10 cellular contexts compared by ENCODE assay signal in genomic region chr1:20552728-20553571, GRCh38. TPM values are rescaled to one million over a fixed set of nuclear protein-coding genes. Genes with fewer than 3 reads are reported as not detected.
A peak's percentile ranks its signal among the peaks of the same experiment; 100 is the strongest.
DNase-seq lines count a peak whose midpoint lies in the region; ATAC-seq and TF ChIP-seq lines count a peak whose summit lies in the region.
"Had no signal": no experiment of that assay in that cellular context is flagged by ENCODE, and none has a peak within 500 bp of the region (broad histone marks: within the 10 kb centered on the region; RNA-seq: fewer than 3 reads in every experiment).

No MANE protein-coding gene starts in this region.

- ATAC-seq in left ventricle myocardium superior (peak; percentile 40), sciatic nerve (peak; percentile 9), GM19351 (IDR thresholded peaks at IDR 0.05; ENCODE audit: unreplicated experiment) (no peak), body of pancreas (no peak), GM18498 (IDR thresholded peaks at IDR 0.05; ENCODE audit: unreplicated experiment) (no peak)

- no peak overlapping the region for H3K4me3 Mint-ChIP-seq in HFFc6
- H3K4me3 Mint-ChIP-seq: activated naive CD8-positive, alpha-beta T cell had no signal

- H3K27me3 Mint-ChIP-seq in HFFc6 (ENCODE audit: insufficient read depth) = peaks cover 49% of the 10 kb centered on the region

- H3K4me1 ChIP-seq in body of pancreas = peaks cover 21% of the 10 kb centered on the region

- H3K27ac ChIP-seq in WERI-Rb-1 (no peak overlapping the region), body of pancreas (no peak overlapping the region)

- H3K4me3 ChIP-seq in H7 (ENCODE audit: insufficient read depth, low read depth, low read length) (peak overlapping the region; percentile 60), WERI-Rb-1 (ENCODE audit: low read depth, low read length) (peak overlapping the region; percentile 53), body of pancreas (no peak overlapping the region)

- no peaks in the 10 kb centered on the region for H3K4me1 Mint-ChIP-seq in HFFc6 (ENCODE audit: low read depth)

- WGBS in body of pancreas, 2 donors = 2 to 4% methylated on average over 20 to 99 of the region's 99 CpGs

- TF ChIP-seq POLR2A in body of pancreas (IDR thresholded peaks at IDR 0.05) = no peak

- H3K9me3 ChIP-seq in WERI-Rb-1 (ENCODE audit: severe bottlenecking) (no peaks in the 10 kb centered on the region), body of pancreas (no peaks in the 10 kb centered on the region)

- TF ChIP-seq CTCF in WERI-Rb-1 (IDR thresholded peaks at IDR 0.05; ENCODE audit: low read depth, low read length) (peak; percentile 11; the same call in 1 of the 2 replicates), HFFc6 (IDR thresholded peaks at IDR 0.05) (no peak), body of pancreas (IDR thresholded peaks at IDR 0.05) (no peak)

- intact Hi-C loops in left ventricle myocardium superior (cut with micrococcal nuclease) (no loop called here), sciatic nerve (cut with DNase I) (no loop called here), body of pancreas (cut with DNase I) (no loop called here)

- no peak overlapping the region for H3K27ac Mint-ChIP-seq in HFFc6
- H3K27ac Mint-ChIP-seq: activated naive CD8-positive, alpha-beta T cell had no signal

- no peaks in the 10 kb centered on the region for H3K36me3 ChIP-seq in H7 (replicated peaks; ENCODE audit: control insufficient read depth, insufficient read depth, low read length)
- no peaks in the 10 kb centered on the region for H3K36me3 ChIP-seq in WERI-Rb-1
- H3K36me3 ChIP-seq in body of pancreas (replicated peaks in 1 of 2; ENCODE audit: insufficient read depth in 1 of 2, low read depth in 2 of 2) = no peaks in the 10 kb centered on the region

- H3K36me3 Mint-ChIP-seq in HFFc6 (ENCODE audit: low read depth) = no peaks in the 10 kb centered on the region
- H3K36me3 Mint-ChIP-seq: activated naive CD8-positive, alpha-beta T cell had no signal

- H3K27me3 ChIP-seq in H7 (ENCODE audit: control insufficient read depth, insufficient read depth, low read length) (peaks cover 55% of the 10 kb centered on the region), WERI-Rb-1 (ENCODE audit: insufficient read depth, low read depth, severe bottlenecking) (peaks cover 7% of the 10 kb centered on the region), body of pancreas (peaks cover 0 to 12% of the 10 kb centered on the region in 2 donors)

- peak; percentile 87 for DNase-seq in H7
- peak; percentile 37 for DNase-seq in WERI-Rb-1
- peak; percentile 61 for DNase-seq in left ventricle myocardium superior
- DNase-seq in sciatic nerve (ENCODE audit: low spot score) = no peak
- no peak for DNase-seq in HFFc6
- no peak for DNase-seq in body of pancreas
- DNase-seq: NCI-H446 had no signal

- no peaks in the 10 kb centered on the region for H3K9me3 Mint-ChIP-seq in HFFc6

RNA-seq across cellular contexts. Expression of gene FAM43B, which starts 0.6 kb away (rescaled TPM):
- total RNA-seq in H7 (2014; rRNA removed; shearing (Covaris generic)) = 4.1 and 6.1 TPM in 2 replicates
- total RNA-seq in left ventricle myocardium superior = 2.5 TPM
- 0.18 TPM for total RNA-seq in sciatic nerve
- under 1 TPM in 1 of 6 experiments, not detected in 5; 0.07 TPM for total RNA-seq in HFFc6 (2021; fragmentation: NEBNext Ultra II Directional; extraction: Animal tissue kit (Norgen Biotek cat#: 25700))
- 1 to 10 TPM in 1 of 2 donors, under 1 TPM in 1; 0.26 to 3.6 TPM for total RNA-seq in body of pancreas

RNA-seq across cellular contexts. Expression of gene CDA, which starts 35.9 kb away (rescaled TPM):
- total RNA-seq in H7 (2014; rRNA removed; shearing (Covaris generic)) = 37.1 and 39.4 TPM in 2 replicates
- total RNA-seq in left ventricle myocardium superior (2.9 TPM), sciatic nerve (4.3 TPM), body of pancreas (not detected)
- total RNA-seq in HFFc6 (2021; fragmentation: NEBNext Ultra II Directional; extraction: Animal tissue kit (Norgen Biotek cat#: 25700)) = 10 to 100 TPM in 4 of 6 experiments, 1 to 10 TPM in 2; 6.7 to 15.4 (median 13.3) TPM

RNA-seq across cellular contexts. Expression of gene MUL1, which starts 45.0 kb away (rescaled TPM):
- total RNA-seq in H7 (2014; rRNA removed; shearing (Covaris generic)) = 30.8 and 32.6 TPM in 2 replicates
- 45.0 TPM for total RNA-seq in left ventricle myocardium superior
- 20.6 TPM for total RNA-seq in sciatic nerve
- total RNA-seq in HFFc6 (2021; fragmentation: NEBNext Ultra II Directional; extraction: Animal tissue kit (Norgen Biotek cat#: 25700)) = 10 to 100 TPM; 26.9 to 36.4 (median 27.8) TPM
- 10 to 100 TPM; 18.7 to 20.4 TPM for total RNA-seq in body of pancreas

Comparison
In these comparisons a context has a peak if more than half of its experiments do, and no peak if none do; other contexts are left out.
1. DNase-seq: peak in H7 (single experiment), WERI-Rb-1 (single experiment) and left ventricle myocardium superior (single experiment); none in sciatic nerve (single experiment), HFFc6 (single experiment) and body of pancreas (0 of 4).
2. H3K4me3 ChIP-seq: peak in H7 (single experiment) and WERI-Rb-1 (single experiment); none in body of pancreas (0 of 2).
3. ATAC-seq: peak in left ventricle myocardium superior (single experiment) and sciatic nerve (single experiment); none in GM19351 (single experiment), body of pancreas (single experiment) and GM18498 (single experiment).